24 cellular contexts compared by ENCODE assay signal in the genomic region with DNA sequence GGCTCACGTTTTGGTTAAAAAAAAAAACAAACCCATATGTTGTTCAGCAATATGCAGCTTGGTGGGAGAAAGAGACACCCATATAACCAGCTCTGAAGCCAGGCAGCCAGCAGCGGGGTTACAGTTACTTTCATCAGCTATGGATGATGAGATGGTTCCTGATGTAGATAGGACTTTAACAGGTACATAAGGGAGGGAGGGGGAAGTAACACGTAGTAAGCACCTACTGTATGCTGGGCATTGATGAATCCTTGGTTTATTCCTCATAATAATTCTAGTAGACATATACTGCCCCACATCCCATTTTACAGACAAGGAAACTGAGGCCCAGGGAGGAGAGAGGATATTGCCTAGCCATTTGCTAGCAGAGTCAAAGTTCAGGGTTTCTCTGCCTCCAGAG. TPM values are rescaled to one million over a fixed set of nuclear protein-coding genes. Genes with fewer than 3 reads are reported as not detected.
DNase-seq lines count a peak whose midpoint lies in the region; ATAC-seq and TF ChIP-seq lines count a peak whose summit lies in the region.
"Had no signal": no experiment of that assay in that cellular context is flagged by ENCODE, and none has a peak within 500 bp of the region (broad histone marks: within the 10 kb centered on the region; RNA-seq: fewer than 3 reads in every experiment).

No MANE protein-coding gene starts in this region.

- no peak overlapping the region for H3K4me3 ChIP-seq in AG04450 (ENCODE audit: low read depth, low read length)
- no peak overlapping the region for H3K4me3 ChIP-seq in fibroblast of lung (replicated peaks in 1 of 4; ENCODE audit: control extremely low read depth in 1 of 4, insufficient read depth in 1 of 4, low read depth in 3 of 4, low read length in 4 of 4)
- H3K4me3 ChIP-seq in psoas muscle, result no peak overlapping the region
- H3K4me3 ChIP-seq: HAP-1, prostate gland, suprapubic skin had no signal

- H3K36me3 ChIP-seq in fibroblast of lung (ENCODE audit: control insufficient read depth, insufficient read depth, low read length) (no peaks in the 10 kb centered on the region), psoas muscle (ENCODE audit: insufficient read depth in 1 of 2, low read depth in 1 of 2) (no peaks in the 10 kb centered on the region)
- H3K36me3 ChIP-seq: HAP-1, prostate gland, suprapubic skin had no signal

- TF ChIP-seq CTCF in AG04450 (IDR thresholded peaks at IDR 0.05; ENCODE audit: low read depth, low read length), result no peak
- no peak for TF ChIP-seq CTCF in fibroblast of lung (conservative IDR thresholded peaks at IDR 0.05 in 1 of 2, IDR thresholded peaks at IDR 0.05 in 1 of 2; ENCODE audit: low read depth in 1 of 2, low read length in 2 of 2)
- TF ChIP-seq CTCF in psoas muscle (IDR thresholded peaks at IDR 0.05), result no peak

- 68 to 73% (median 70%) methylated on average over 3 of the region's 3 CpGs for WGBS in psoas muscle, 3 donors

- CTCF ChIA-PET in AG04450 (lab: Charles Lee), result no interaction called here

- POLR2A ChIA-PET in AG04450 (lab: Yijun Ruan, JAX), result interaction anchor here (0.7 to 0.8 kb wide), 2 partner anchors 33 to 127 kb away, joined by 3 to 5 read pairs; no protein-coding TSS in a partner anchor

- H3K9me3 ChIP-seq in AG04450 (ENCODE audit: control insufficient read depth, insufficient read depth, low read length) (peaks cover 3% of the 10 kb centered on the region; the same call in 1 of the 2 replicates), fibroblast of lung (ENCODE audit: control insufficient read depth, insufficient read depth, low read depth, low read length) (no peaks in the 10 kb centered on the region), psoas muscle (peaks cover 9% of the 10 kb centered on the region)
- H3K9me3 ChIP-seq: prostate gland, suprapubic skin had no signal

- no peak overlapping the region for H2AFZ ChIP-seq in fibroblast of lung (ENCODE audit: low read length)

- no peaks in the 10 kb centered on the region for H3K27me3 ChIP-seq in AG04450 (ENCODE audit: control insufficient read depth, insufficient read depth, low read length)
- H3K27me3 ChIP-seq in fibroblast of lung (ENCODE audit: control insufficient read depth, insufficient read depth, low read length), result no peaks in the 10 kb centered on the region
- no peaks in the 10 kb centered on the region for H3K27me3 ChIP-seq in psoas muscle (ENCODE audit: insufficient read depth in 3 of 3, low read length in 2 of 3)
- H3K27me3 ChIP-seq: suprapubic skin had no signal

- DNase-seq in AG04450 (ENCODE audit: low read depth, low spot score) (no peak), SW480 (ENCODE audit: low spot score) (peak; percentile 15), fibroblast of lung (ENCODE audit: low read depth in 2 of 2) (peak in 1 of 2 donors; percentile 53), psoas muscle (no peak), HCEC 1CT (no peak), cerebellar nuclear complex (lab: John Stamatoyannopoulos, UW) (no peak), NCI-H526 treated with DMSO at 0.1 percent for 48 hours (lab: John Stamatoyannopoulos, UW) (no peak)
- DNase-seq: activated CD4-positive, alpha-beta T cell treated with anti-CD3 and anti-CD28 coated beads, Interleukin-2, amount 10 ng/mL, durations not matched to agents 24 days and 14 days; activated CD8-positive, alpha-beta memory T cell treated with anti-CD3 and anti-CD28 coated beads, Interleukin-2, amount 50 U/mL, for 4 hours; activated naive CD8-positive, alpha-beta T cell treated with anti-CD3 and anti-CD28 coated beads, Interleukin-2, amount 50 U/mL, for 24 hours; CD8-positive, alpha-beta memory T cell; DMS79; effector CD4-positive, alpha-beta T cell; head of caudate nucleus; NCI-H187; stimulated activated CD4-positive, alpha-beta T cell treated with anti-CD3 and anti-CD28 coated beads, Interleukin-12 subunit alpha, Interleukin-12 subunit beta, amount 100 ng/mL, for 4 hours; T-cell had no signal

- H3K4me2 ChIP-seq in fibroblast of lung (ENCODE audit: extremely low read depth, insufficient read depth, low read length), result no peak overlapping the region

- H3K27ac ChIP-seq in AG04450 (ENCODE audit: low read depth, low read length), result peak overlapping the region; percentile 61
- H3K27ac ChIP-seq in fibroblast of lung (ENCODE audit: insufficient read depth, low read length), result peak overlapping the region; percentile 51
- peak overlapping the region; percentile 16 for H3K27ac ChIP-seq in psoas muscle
- H3K27ac ChIP-seq: HL-60, suprapubic skin had no signal

- H3K9ac ChIP-seq in fibroblast of lung (ENCODE audit: insufficient read depth, low read length), result no peak overlapping the region

- no peaks in the 10 kb centered on the region for H4K20me1 ChIP-seq in fibroblast of lung (ENCODE audit: control insufficient read depth, extremely low read depth, insufficient read depth, low read length)

- H3K4me1 ChIP-seq in fibroblast of lung (ENCODE audit: control insufficient read depth, extremely low read depth, insufficient read depth, low read length) (peaks cover 15% of the 10 kb centered on the region), psoas muscle (no peaks in the 10 kb centered on the region)
- H3K4me1 ChIP-seq: HAP-1, prostate gland had no signal

- no peak for ATAC-seq in psoas muscle
- no peak for ATAC-seq in GM21529 (IDR thresholded peaks at IDR 0.05; ENCODE audit: unreplicated experiment)
- ATAC-seq: activated naive CD8-positive, alpha-beta T cell treated with anti-CD3 and anti-CD28 coated beads, Interleukin-2, amount 50 U/mL, for 24 hours; natural killer cell treated with Interleukin-12 subunit alpha and Interleukin-12 subunit beta and Interleukin-15 and Interleukin-18, amount 100 ng/mL, for 72 hours; T-cell had no signal

- H3K79me2 ChIP-seq in fibroblast of lung (ENCODE audit: control insufficient read depth, insufficient read depth, low read length), result no peaks in the 10 kb centered on the region

- intact Hi-C loops in psoas muscle (cut with DNase I), result no loop called here

RNA-seq across cellular contexts. Expression of gene SLC1A7, which starts 2.0 kb away (rescaled TPM):
- polyA plus RNA-seq in AG04450 (2011; rRNA removed) (0.05 and 0.11 TPM in 2 replicates), fibroblast of lung (0.09 and 0.15 TPM in 2 replicates), psoas muscle (under 1 TPM; 0.04 to 0.59 (median 0.31) TPM)
- not detected in 2 replicates for polyA minus RNA-seq in AG04450 (2011; rRNA and poly(A)+ RNA removed)
- total RNA-seq in fibroblast of lung (0.26 and 0.33 TPM in 2 replicates), psoas muscle (1 to 10 TPM in 2 of 4 donors, under 1 TPM in 2; 0.32 to 6.2 (median 0.77) TPM)
- polyA plus RNA-seq in fibroblast of lung (2012), result 0.58 and 1.0 TPM in 2 replicates
- 1.9 TPM in 1 of 2 replicates, not detected in the other for polyA minus RNA-seq in fibroblast of lung (ENCODE audit: low replicate concordance)
- total RNA-seq: activated CD4-positive, alpha-beta T cell treated with anti-CD3 and anti-CD28 coated beads, Interleukin-2, amount 10 ng/mL, durations not matched to agents 24 days and 14 days; CD8-positive, alpha-beta memory T cell; suprapubic skin had no signal
- polyA plus RNA-seq: IgD-negative memory B cell had no signal

RNA-seq across cellular contexts. Expression of gene CPT2, which starts 56.2 kb away (rescaled TPM):
- polyA plus RNA-seq in AG04450 (2011; rRNA removed) (17.6 and 18.8 TPM in 2 replicates), fibroblast of lung (17.2 and 17.3 TPM in 2 replicates), psoas muscle (10 to 100 TPM in 1 of 3 donors, 1 to 10 TPM in 2; 8.1 to 16.8 (median 8.9) TPM)
- polyA minus RNA-seq in AG04450 (2011; rRNA and poly(A)+ RNA removed), result 13.6 and 13.7 TPM in 2 replicates
- total RNA-seq in fibroblast of lung (13.4 and 18.3 TPM in 2 replicates), psoas muscle (10 to 100 TPM; 18.7 to 31.6 (median 22.2) TPM)
- 11.4 TPM in 2 replicates for polyA plus RNA-seq in fibroblast of lung (2012)
- 12.4 and 14.3 TPM in 2 replicates for polyA minus RNA-seq in fibroblast of lung (ENCODE audit: low replicate concordance)
